1 cellular context compared by ENCODE assay signal in the genomic region with DNA sequence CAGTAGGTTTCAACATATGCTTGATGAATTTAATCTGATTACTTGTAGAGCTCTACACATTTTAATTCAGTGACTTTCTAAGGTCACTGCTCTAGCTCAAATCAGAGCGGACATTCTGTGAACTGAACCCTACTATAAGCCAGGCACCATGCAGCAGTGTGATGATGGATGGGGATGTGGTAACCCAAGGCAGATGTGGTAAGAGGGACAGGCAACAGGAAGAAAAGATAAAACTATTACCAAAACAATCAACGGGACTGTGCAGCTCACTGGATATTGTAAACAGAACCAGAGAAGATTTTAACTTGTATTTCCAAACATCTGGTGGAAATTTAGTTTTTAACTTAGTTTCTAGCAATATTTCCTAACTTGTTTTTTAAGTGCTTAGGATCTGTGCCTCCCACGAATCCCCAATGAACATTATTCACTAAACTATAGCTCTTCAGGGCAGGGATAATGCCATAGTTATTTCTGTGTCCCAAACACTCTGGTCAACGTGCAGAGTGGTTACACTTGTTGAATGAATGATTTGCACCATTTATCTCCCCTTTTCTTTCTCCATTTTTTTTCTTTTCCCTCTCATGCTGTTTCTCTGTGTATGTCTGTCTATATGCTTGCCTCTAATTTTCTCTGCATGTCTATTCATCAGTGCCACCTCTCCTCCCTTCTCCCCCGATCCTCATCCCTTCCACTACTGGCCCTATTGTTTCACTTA.
TF ChIP-seq lines count a peak whose summit lies in the region.

No MANE protein-coding gene starts in this region.

TF ChIP-seq in K562, 482 proteins besides CTCF, POLR2A, EP300 and RAD21 (continued from another document and continues in another):
- no peak for TF ChIP-seq ZC3H11A (IDR thresholded peaks at IDR 0.05; ENCODE audit: low read depth, low read length)
- no peak for TF ChIP-seq ZBTB1 (CRISPR knock-in tag; IDR thresholded peaks at IDR 0.05; ENCODE audit: borderline replicate concordance, low read depth)
- TF ChIP-seq MAFG (tag; conservative IDR thresholded peaks at IDR 0.05), result no peak
- TF ChIP-seq ZNF408 (CRISPR knock-in tag; IDR thresholded peaks at IDR 0.05; ENCODE audit: low read depth), result no peak
- peak; percentile 51 for TF ChIP-seq TCF3 (CRISPR knock-in tag; IDR thresholded peaks at IDR 0.05)
- no peak for TF ChIP-seq BRF1 (IDR thresholded peaks at IDR 0.05; ENCODE audit: borderline replicate concordance, extremely low read depth, insufficient read length)
- TF ChIP-seq MEIS2 (IDR thresholded peaks at IDR 0.05; ENCODE audit: partially characterized antibody), result peak; percentile 89
- TF ChIP-seq ZNF217 (CRISPR knock-in tag; IDR thresholded peaks at IDR 0.05), result no peak
- 0 out of 2 replicates have a peak, but pooled peaks have one; percentile 25 for TF ChIP-seq POLR2AphosphoS5 (IDR thresholded peaks at IDR 0.05; ENCODE audit: control insufficient read depth, insufficient read depth, low read depth, low read length)
- TF ChIP-seq BRD9 (IDR thresholded peaks at IDR 0.05; ENCODE audit: low read depth, partially characterized antibody), result no peak
- TF ChIP-seq, protein P1, sequence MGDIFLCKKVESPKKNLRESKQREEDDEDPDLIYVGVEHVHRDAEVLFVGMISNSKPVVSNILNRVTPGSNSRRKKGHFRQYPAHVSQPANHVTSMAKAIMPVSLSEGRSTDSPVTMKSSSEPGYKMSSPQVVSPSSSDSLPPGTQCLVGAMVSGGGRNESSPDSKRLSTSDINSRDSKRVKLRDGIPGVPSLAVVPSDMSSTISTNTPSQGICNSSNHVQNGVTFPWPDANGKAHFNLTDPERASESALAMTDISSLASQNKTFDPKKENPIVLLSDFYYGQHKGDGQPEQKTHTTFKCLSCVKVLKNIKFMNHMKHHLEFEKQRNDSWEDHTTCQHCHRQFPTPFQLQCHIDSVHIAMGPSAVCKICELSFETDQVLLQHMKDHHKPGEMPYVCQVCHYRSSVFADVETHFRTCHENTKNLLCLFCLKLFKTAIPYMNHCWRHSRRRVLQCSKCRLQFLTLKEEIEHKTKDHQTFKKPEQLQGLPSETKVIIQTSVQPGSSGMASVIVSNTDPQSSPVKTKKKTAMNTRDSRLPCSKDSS (IDR thresholded peaks at IDR 0.05; ENCODE audit: low read depth, partially characterized antibody), result no peak
- TF ChIP-seq PTBP1 (IDR thresholded peaks at IDR 0.05; ENCODE audit: low read depth, low read length), result no peak
- TF ChIP-seq, protein P2, sequence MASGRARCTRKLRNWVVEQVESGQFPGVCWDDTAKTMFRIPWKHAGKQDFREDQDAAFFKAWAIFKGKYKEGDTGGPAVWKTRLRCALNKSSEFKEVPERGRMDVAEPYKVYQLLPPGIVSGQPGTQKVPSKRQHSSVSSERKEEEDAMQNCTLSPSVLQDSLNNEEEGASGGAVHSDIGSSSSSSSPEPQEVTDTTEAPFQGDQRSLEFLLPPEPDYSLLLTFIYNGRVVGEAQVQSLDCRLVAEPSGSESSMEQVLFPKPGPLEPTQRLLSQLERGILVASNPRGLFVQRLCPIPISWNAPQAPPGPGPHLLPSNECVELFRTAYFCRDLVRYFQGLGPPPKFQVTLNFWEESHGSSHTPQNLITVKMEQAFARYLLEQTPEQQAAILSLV (tag; IDR thresholded peaks at IDR 0.05), result no peak
- TF ChIP-seq, protein P3, sequence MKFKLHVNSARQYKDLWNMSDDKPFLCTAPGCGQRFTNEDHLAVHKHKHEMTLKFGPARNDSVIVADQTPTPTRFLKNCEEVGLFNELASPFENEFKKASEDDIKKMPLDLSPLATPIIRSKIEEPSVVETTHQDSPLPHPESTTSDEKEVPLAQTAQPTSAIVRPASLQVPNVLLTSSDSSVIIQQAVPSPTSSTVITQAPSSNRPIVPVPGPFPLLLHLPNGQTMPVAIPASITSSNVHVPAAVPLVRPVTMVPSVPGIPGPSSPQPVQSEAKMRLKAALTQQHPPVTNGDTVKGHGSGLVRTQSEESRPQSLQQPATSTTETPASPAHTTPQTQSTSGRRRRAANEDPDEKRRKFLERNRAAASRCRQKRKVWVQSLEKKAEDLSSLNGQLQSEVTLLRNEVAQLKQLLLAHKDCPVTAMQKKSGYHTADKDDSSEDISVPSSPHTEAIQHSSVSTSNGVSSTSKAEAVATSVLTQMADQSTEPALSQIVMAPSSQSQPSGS (CRISPR knock-in tag; IDR thresholded peaks at IDR 0.05), result no peak
- TF ChIP-seq, protein P4, sequence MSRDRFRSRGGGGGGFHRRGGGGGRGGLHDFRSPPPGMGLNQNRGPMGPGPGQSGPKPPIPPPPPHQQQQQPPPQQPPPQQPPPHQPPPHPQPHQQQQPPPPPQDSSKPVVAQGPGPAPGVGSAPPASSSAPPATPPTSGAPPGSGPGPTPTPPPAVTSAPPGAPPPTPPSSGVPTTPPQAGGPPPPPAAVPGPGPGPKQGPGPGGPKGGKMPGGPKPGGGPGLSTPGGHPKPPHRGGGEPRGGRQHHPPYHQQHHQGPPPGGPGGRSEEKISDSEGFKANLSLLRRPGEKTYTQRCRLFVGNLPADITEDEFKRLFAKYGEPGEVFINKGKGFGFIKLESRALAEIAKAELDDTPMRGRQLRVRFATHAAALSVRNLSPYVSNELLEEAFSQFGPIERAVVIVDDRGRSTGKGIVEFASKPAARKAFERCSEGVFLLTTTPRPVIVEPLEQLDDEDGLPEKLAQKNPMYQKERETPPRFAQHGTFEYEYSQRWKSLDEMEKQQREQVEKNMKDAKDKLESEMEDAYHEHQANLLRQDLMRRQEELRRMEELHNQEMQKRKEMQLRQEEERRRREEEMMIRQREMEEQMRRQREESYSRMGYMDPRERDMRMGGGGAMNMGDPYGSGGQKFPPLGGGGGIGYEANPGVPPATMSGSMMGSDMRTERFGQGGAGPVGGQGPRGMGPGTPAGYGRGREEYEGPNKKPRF (IDR thresholded peaks at IDR 0.05; ENCODE audit: low read depth, low read length), result no peak
- TF ChIP-seq LARP7 (IDR thresholded peaks at IDR 0.05), result no peak
- TF ChIP-seq, protein P5, sequence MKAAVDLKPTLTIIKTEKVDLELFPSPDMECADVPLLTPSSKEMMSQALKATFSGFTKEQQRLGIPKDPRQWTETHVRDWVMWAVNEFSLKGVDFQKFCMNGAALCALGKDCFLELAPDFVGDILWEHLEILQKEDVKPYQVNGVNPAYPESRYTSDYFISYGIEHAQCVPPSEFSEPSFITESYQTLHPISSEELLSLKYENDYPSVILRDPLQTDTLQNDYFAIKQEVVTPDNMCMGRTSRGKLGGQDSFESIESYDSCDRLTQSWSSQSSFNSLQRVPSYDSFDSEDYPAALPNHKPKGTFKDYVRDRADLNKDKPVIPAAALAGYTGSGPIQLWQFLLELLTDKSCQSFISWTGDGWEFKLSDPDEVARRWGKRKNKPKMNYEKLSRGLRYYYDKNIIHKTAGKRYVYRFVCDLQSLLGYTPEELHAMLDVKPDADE (conservative IDR thresholded peaks at IDR 0.05; ENCODE audit: control insufficient read depth, low read depth, low read length), result no peak
- no peak for TF ChIP-seq FOS (IDR thresholded peaks at IDR 0.05; ENCODE audit: extremely low read depth, insufficient read length)
- TF ChIP-seq, protein P6, sequence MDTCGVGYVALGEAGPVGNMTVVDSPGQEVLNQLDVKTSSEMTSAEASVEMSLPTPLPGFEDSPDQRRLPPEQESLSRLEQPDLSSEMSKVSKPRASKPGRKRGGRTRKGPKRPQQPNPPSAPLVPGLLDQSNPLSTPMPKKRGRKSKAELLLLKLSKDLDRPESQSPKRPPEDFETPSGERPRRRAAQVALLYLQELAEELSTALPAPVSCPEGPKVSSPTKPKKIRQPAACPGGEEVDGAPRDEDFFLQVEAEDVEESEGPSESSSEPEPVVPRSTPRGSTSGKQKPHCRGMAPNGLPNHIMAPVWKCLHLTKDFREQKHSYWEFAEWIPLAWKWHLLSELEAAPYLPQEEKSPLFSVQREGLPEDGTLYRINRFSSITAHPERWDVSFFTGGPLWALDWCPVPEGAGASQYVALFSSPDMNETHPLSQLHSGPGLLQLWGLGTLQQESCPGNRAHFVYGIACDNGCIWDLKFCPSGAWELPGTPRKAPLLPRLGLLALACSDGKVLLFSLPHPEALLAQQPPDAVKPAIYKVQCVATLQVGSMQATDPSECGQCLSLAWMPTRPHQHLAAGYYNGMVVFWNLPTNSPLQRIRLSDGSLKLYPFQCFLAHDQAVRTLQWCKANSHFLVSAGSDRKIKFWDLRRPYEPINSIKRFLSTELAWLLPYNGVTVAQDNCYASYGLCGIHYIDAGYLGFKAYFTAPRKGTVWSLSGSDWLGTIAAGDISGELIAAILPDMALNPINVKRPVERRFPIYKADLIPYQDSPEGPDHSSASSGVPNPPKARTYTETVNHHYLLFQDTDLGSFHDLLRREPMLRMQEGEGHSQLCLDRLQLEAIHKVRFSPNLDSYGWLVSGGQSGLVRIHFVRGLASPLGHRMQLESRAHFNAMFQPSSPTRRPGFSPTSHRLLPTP (IDR thresholded peaks at IDR 0.05; ENCODE audit: borderline replicate concordance, extremely low read depth, insufficient read length), result no peak
- no peak for TF ChIP-seq MCM5 (IDR thresholded peaks at IDR 0.05; ENCODE audit: low read depth)
- TF ChIP-seq BRCA1 (IDR thresholded peaks at IDR 0.05), result no peak
- no peak for TF ChIP-seq BRCA1 (CRISPR knock-in tag; IDR thresholded peaks at IDR 0.05)
- no peak for TF ChIP-seq CHD1 (IDR thresholded peaks at IDR 0.05; ENCODE audit: low read length)
- peak; percentile 60 to 61 for TF ChIP-seq KDM1A (IDR thresholded peaks at IDR 0.05)
- no peak for TF ChIP-seq SMAD4 (CRISPR knock-in tag; conservative IDR thresholded peaks at IDR 0.05)
- TF ChIP-seq CEBPB (tag; IDR thresholded peaks at IDR 0.05), result peak; percentile 80
- TF ChIP-seq RUNX1 (IDR thresholded peaks at IDR 0.05; ENCODE audit: low read depth), result no peak
- TF ChIP-seq NCOA6 (IDR thresholded peaks at IDR 0.05), result no peak
- TF ChIP-seq MTA1 (IDR thresholded peaks at IDR 0.05; ENCODE audit: borderline replicate concordance), result no peak
- TF ChIP-seq, protein P7, sequence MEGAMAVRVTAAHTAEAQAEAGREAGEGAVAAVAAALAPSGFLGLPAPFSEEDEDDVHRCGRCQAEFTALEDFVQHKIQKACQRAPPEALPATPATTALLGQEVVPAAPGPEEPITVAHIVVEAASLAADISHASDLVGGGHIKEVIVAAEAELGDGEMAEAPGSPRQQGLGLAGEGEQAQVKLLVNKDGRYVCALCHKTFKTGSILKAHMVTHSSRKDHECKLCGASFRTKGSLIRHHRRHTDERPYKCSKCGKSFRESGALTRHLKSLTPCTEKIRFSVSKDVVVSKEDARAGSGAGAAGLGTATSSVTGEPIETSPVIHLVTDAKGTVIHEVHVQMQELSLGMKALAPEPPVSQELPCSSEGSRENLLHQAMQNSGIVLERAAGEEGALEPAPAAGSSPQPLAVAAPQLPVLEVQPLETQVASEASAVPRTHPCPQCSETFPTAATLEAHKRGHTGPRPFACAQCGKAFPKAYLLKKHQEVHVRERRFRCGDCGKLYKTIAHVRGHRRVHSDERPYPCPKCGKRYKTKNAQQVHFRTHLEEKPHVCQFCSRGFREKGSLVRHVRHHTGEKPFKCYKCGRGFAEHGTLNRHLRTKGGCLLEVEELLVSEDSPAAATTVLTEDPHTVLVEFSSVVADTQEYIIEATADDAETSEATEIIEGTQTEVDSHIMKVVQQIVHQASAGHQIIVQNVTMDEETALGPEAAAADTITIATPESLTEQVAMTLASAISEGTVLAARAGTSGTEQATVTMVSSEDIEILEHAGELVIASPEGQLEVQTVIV (CRISPR knock-in tag; IDR thresholded peaks at IDR 0.05; ENCODE audit: borderline replicate concordance), result no peak
- no peak for TF ChIP-seq HLTF (IDR thresholded peaks at IDR 0.05)
- no peak for TF ChIP-seq ZNF57 (CRISPR knock-in tag; IDR thresholded peaks at IDR 0.05)
- TF ChIP-seq TAF9B (IDR thresholded peaks at IDR 0.05; ENCODE audit: partially characterized antibody), result no peak
- TF ChIP-seq, protein P8, sequence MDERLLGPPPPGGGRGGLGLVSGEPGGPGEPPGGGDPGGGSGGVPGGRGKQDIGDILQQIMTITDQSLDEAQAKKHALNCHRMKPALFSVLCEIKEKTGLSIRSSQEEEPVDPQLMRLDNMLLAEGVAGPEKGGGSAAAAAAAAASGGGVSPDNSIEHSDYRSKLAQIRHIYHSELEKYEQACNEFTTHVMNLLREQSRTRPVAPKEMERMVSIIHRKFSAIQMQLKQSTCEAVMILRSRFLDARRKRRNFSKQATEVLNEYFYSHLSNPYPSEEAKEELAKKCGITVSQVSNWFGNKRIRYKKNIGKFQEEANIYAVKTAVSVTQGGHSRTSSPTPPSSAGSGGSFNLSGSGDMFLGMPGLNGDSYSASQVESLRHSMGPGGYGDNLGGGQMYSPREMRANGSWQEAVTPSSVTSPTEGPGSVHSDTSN (CRISPR knock-in tag; IDR thresholded peaks at IDR 0.05; ENCODE audit: low read depth), result no peak
- TF ChIP-seq, protein P8 (tag; conservative IDR thresholded peaks at IDR 0.05; ENCODE audit: low read depth), result peak; percentile 57; the same call in 1 of the 2 replicates
- no peak for TF ChIP-seq KLF13 (tag; IDR thresholded peaks at IDR 0.05; ENCODE audit: borderline replicate concordance, low read depth)
- TF ChIP-seq ZNF444 (CRISPR knock-in tag; IDR thresholded peaks at IDR 0.05), result no peak
- no peak for TF ChIP-seq ZFP30 (CRISPR knock-in tag; IDR thresholded peaks at IDR 0.05; ENCODE audit: borderline replicate concordance)
- no peak for TF ChIP-seq HNRNPL (IDR thresholded peaks at IDR 0.05; ENCODE audit: low read depth, low read length)
- TF ChIP-seq ZNF133 (CRISPR knock-in tag; IDR thresholded peaks at IDR 0.05), result no peak
- TF ChIP-seq, protein P9, sequence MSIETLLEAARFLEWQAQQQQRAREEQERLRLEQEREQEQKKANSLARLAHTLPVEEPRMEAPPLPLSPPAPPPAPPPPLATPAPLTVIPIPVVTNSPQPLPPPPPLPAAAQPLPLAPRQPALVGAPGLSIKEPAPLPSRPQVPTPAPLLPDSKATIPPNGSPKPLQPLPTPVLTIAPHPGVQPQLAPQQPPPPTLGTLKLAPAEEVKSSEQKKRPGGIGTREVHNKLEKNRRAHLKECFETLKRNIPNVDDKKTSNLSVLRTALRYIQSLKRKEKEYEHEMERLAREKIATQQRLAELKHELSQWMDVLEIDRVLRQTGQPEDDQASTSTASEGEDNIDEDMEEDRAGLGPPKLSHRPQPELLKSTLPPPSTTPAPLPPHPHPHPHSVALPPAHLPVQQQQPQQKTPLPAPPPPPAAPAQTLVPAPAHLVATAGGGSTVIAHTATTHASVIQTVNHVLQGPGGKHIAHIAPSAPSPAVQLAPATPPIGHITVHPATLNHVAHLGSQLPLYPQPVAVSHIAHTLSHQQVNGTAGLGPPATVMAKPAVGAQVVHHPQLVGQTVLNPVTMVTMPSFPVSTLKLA (conservative IDR thresholded peaks at IDR 0.05), result no peak
